ENCODE assay signal across 1 cellular context in genomic region chr1:174017231-174017970, GRCh38.
TF ChIP-seq lines count a peak whose summit lies in the region.

No MANE protein-coding gene starts in this region.

TF ChIP-seq in SK-N-SH treated with all-trans-retinoic acid at 6 μM for 48 hours, 23 proteins besides CTCF, POLR2A, EP300 and RAD21 (continued from another document):
- no peak for TF ChIP-seq PATZ1 (CRISPR knock-in tag; IDR thresholded peaks at IDR 0.05; ENCODE audit: borderline replicate concordance)
